In the genomic region with DNA sequence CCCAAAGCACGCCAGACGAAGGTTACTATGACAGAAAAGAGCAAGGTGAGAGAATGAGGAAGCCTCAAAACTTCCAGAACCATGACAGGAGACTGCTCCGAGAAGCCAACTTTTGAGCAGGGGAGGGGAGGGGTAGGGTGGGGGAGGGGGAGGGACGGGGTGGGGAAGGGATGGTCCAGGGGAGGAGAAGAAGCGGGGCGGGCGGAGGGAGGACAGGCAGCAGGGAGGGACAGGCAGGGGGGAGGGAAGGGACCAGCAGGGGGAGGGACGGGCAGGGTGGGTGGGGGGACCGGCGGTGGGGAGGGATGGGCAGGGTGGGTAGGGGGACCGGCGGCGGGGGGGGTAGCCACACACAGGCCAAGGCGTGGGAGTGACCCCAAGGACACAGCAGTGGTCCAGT, we compare ENCODE assay signal across 1 cellular context.
TF ChIP-seq lines count a peak whose summit lies in the region.

No MANE protein-coding gene starts in this region.

TF ChIP-seq in K562, 482 proteins besides CTCF, POLR2A, EP300 and RAD21:
- TF ChIP-seq ZNF143 (CRISPR knock-in tag; IDR thresholded peaks at IDR 0.05) (no peak), SREBF2 (CRISPR knock-in tag; IDR thresholded peaks at IDR 0.05) (no peak), RCOR1 (IDR thresholded peaks at IDR 0.05; ENCODE audit: borderline replicate concordance in 1 of 2, low read depth in 2 of 2, low read length in 2 of 2) (no peak), ZNF644 (tag; IDR thresholded peaks at IDR 0.05; ENCODE audit: low read depth) (no peak), ZNF561 (CRISPR knock-in tag; conservative IDR thresholded peaks at IDR 0.05) (no peak), LEF1 (IDR thresholded peaks at IDR 0.05) (no peak), ZSCAN29 (IDR thresholded peaks at IDR 0.05) (no peak), PHF20 (IDR thresholded peaks at IDR 0.05; ENCODE audit: partially characterized antibody) (no peak), HIVEP1 (CRISPR knock-in tag; IDR thresholded peaks at IDR 0.05) (no peak), ZNF134 (CRISPR knock-in tag; conservative IDR thresholded peaks at IDR 0.05) (no peak), PHTF2 (CRISPR knock-in tag; IDR thresholded peaks at IDR 0.05) (no peak), ETV6 (IDR thresholded peaks at IDR 0.05; ENCODE audit: borderline replicate concordance in 1 of 2, low read depth in 2 of 2, low read length in 1 of 2) (no peak), ETV6 (CRISPR knock-in tag; IDR thresholded peaks at IDR 0.05; ENCODE audit: borderline replicate concordance) (no peak), HDAC6 (IDR thresholded peaks at IDR 0.05; ENCODE audit: low read depth, low read length) (no peak), ZNF311 (CRISPR knock-in tag; IDR thresholded peaks at IDR 0.05) (no peak), E2F3 (CRISPR knock-in tag; IDR thresholded peaks at IDR 0.05) (no peak), LARP7 (IDR thresholded peaks at IDR 0.05) (no peak)
- TF ChIP-seq, protein P1, sequence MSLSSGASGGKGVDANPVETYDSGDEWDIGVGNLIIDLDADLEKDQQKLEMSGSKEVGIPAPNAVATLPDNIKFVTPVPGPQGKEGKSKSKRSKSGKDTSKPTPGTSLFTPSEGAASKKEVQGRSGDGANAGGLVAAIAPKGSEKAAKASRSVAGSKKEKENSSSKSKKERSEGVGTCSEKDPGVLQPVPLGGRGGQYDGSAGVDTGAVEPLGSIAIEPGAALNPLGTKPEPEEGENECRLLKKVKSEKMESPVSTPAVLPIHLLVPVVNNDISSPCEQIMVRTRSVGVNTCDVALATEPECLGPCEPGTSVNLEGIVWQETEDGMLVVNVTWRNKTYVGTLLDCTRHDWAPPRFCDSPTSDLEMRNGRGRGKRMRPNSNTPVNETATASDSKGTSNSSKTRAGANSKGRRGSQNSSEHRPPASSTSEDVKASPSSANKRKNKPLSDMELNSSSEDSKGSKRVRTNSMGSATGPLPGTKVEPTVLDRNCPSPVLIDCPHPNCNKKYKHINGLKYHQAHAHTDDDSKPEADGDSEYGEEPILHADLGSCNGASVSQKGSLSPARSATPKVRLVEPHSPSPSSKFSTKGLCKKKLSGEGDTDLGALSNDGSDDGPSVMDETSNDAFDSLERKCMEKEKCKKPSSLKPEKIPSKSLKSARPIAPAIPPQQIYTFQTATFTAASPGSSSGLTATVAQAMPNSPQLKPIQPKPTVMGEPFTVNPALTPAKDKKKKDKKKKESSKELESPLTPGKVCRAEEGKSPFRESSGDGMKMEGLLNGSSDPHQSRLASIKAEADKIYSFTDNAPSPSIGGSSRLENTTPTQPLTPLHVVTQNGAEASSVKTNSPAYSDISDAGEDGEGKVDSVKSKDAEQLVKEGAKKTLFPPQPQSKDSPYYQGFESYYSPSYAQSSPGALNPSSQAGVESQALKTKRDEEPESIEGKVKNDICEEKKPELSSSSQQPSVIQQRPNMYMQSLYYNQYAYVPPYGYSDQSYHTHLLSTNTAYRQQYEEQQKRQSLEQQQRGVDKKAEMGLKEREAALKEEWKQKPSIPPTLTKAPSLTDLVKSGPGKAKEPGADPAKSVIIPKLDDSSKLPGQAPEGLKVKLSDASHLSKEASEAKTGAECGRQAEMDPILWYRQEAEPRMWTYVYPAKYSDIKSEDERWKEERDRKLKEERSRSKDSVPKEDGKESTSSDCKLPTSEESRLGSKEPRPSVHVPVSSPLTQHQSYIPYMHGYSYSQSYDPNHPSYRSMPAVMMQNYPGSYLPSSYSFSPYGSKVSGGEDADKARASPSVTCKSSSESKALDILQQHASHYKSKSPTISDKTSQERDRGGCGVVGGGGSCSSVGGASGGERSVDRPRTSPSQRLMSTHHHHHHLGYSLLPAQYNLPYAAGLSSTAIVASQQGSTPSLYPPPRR (CRISPR knock-in tag; IDR thresholded peaks at IDR 0.05; ENCODE audit: borderline replicate concordance): no peak
- TF ChIP-seq, protein P2, sequence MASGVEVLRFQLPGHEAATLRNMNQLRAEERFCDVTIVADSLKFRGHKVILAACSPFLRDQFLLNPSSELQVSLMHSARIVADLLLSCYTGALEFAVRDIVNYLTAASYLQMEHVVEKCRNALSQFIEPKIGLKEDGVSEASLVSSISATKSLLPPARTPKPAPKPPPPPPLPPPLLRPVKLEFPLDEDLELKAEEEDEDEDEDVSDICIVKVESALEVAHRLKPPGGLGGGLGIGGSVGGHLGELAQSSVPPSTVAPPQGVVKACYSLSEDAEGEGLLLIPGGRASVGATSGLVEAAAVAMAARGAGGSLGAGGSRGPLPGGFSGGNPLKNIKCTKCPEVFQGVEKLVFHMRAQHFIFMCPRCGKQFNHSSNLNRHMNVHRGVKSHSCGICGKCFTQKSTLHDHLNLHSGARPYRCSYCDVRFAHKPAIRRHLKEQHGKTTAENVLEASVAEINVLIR (CRISPR knock-in tag; IDR thresholded peaks at IDR 0.05): no peak
- TF ChIP-seq, protein P3, sequence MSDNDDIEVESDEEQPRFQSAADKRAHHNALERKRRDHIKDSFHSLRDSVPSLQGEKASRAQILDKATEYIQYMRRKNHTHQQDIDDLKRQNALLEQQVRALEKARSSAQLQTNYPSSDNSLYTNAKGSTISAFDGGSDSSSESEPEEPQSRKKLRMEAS (CRISPR knock-in tag; IDR thresholded peaks at IDR 0.05): no peak
- TF ChIP-seq, protein P4, sequence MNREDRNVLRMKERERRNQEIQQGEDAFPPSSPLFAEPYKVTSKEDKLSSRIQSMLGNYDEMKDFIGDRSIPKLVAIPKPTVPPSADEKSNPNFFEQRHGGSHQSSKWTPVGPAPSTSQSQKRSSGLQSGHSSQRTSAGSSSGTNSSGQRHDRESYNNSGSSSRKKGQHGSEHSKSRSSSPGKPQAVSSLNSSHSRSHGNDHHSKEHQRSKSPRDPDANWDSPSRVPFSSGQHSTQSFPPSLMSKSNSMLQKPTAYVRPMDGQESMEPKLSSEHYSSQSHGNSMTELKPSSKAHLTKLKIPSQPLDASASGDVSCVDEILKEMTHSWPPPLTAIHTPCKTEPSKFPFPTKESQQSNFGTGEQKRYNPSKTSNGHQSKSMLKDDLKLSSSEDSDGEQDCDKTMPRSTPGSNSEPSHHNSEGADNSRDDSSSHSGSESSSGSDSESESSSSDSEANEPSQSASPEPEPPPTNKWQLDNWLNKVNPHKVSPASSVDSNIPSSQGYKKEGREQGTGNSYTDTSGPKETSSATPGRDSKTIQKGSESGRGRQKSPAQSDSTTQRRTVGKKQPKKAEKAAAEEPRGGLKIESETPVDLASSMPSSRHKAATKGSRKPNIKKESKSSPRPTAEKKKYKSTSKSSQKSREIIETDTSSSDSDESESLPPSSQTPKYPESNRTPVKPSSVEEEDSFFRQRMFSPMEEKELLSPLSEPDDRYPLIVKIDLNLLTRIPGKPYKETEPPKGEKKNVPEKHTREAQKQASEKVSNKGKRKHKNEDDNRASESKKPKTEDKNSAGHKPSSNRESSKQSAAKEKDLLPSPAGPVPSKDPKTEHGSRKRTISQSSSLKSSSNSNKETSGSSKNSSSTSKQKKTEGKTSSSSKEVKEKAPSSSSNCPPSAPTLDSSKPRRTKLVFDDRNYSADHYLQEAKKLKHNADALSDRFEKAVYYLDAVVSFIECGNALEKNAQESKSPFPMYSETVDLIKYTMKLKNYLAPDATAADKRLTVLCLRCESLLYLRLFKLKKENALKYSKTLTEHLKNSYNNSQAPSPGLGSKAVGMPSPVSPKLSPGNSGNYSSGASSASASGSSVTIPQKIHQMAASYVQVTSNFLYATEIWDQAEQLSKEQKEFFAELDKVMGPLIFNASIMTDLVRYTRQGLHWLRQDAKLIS (CRISPR knock-in tag; IDR thresholded peaks at IDR 0.05): no peak
